Comparison of ENCODE assay signal across 10 cellular contexts in genomic region chr19:18507727-18508440, GRCh38. TPM values are rescaled to one million over a fixed set of nuclear protein-coding genes. Genes with fewer than 3 reads are reported as not detected.
A peak's percentile ranks its signal among the peaks of the same experiment; 100 is the strongest.
DNase-seq lines count a peak whose midpoint lies in the region; ATAC-seq and TF ChIP-seq lines count a peak whose summit lies in the region.
"Had no signal": no experiment of that assay in that cellular context is flagged by ENCODE, and none has a peak within 500 bp of the region (broad histone marks: within the 10 kb centered on the region; RNA-seq: fewer than 3 reads in every experiment).

No MANE protein-coding gene starts in this region.

- WGBS in lung, 2 donors, result 73% methylated on average over 11 of the region's 11 CpGs
- 60 to 79% methylated on average over 2 to 7 of the region's 11 CpGs for WGBS in transverse colon (ENCODE audit: low coverage in 1 of 2), 2 donors

- no peak for ATAC-seq in lung (ENCODE audit: insufficient read depth, low FRiP score)

- no peaks in the 10 kb centered on the region for H3K27me3 Mint-ChIP-seq in activated T-cell treated with anti-CD3 and anti-CD28 coated beads, Interleukin-2, amount 50 U/mL, for 24 hours

- POLR2A ChIA-PET in GM10248 (lab: Yijun Ruan, JAX), result interaction anchor here (1.0 kb wide), 1 partner anchor 12 kb away, joined by 3 read pairs; no protein-coding TSS in a partner anchor

- peaks cover 3% of the 10 kb centered on the region for H3K36me3 Mint-ChIP-seq in activated T-cell treated with anti-CD3 and anti-CD28 coated beads, Interleukin-2, amount 50 U/mL, for 24 hours (ENCODE audit: low read depth)

- no peak for TF ChIP-seq CTCF in coronary artery (IDR thresholded peaks at IDR 0.05)
- no peak for TF ChIP-seq CTCF in lung (IDR thresholded peaks at IDR 0.05; ENCODE audit: control extremely low read depth, extremely low read depth)
- no peak for TF ChIP-seq CTCF in transverse colon (IDR thresholded peaks at IDR 0.05)
- no peak for TF ChIP-seq CTCF in GM10248 (IDR thresholded peaks at IDR 0.05; ENCODE audit: control extremely low read depth, extremely low read depth, low read depth, missing control alignments)

- intact Hi-C loops in transverse colon (cut with DNase I; ENCODE audit: low total_unique reads), result no loop called here

- TF ChIP-seq POLR2A in transverse colon (IDR thresholded peaks at IDR 0.05), result no peak

- peaks cover 78% of the 10 kb centered on the region for H3K4me1 Mint-ChIP-seq in activated T-cell treated with anti-CD3 and anti-CD28 coated beads, Interleukin-2, amount 50 U/mL, for 24 hours (ENCODE audit: low read depth)

- peak overlapping the region; percentile 28 for H3K4me3 Mint-ChIP-seq in activated T-cell treated with anti-CD3 and anti-CD28 coated beads, Interleukin-2, amount 50 U/mL, for 24 hours

- in situ Hi-C loops in transverse colon (cut with MboI; ENCODE audit: low pct_ligation_motif_present in 1 of 4, low pct_unique_long_range_greater_than_20kb in 1 of 4, low sequenced_read_pairs in 3 of 4), result no loop called here

- H3K4me3 ChIP-seq in coronary artery, result peak overlapping the region; percentile 14
- no peak overlapping the region for H3K4me3 ChIP-seq in lung
- no peak overlapping the region for H3K4me3 ChIP-seq in transverse colon

- DNase-seq in activated T-cell treated with anti-CD3 and anti-CD28 coated beads, Interleukin-2, amount 50 U/mL, for 24 hours, result no peak
- no peak for DNase-seq in activated T-cell treated with anti-CD3 and anti-CD28 coated beads, Interleukin-2, amount 50 U/mL, for 48 hours
- DNase-seq in coronary artery (ENCODE audit: low spot score), result no peak
- DNase-seq in lung (ENCODE audit: low spot score), result no peak
- DNase-seq in transverse colon, result no peak
- DNase-seq in NCI-H1694 (lab: John Stamatoyannopoulos, UW), result no peak
- DNase-seq in GM10248 (ENCODE audit: extremely low spot score), result no peak
- DNase-seq in NCI-H2029 (lab: John Stamatoyannopoulos, UW), result no peak
- DNase-seq: NCI-H187, T1000 had no signal

- H3K4me1 ChIP-seq in lung (ENCODE audit: control insufficient read depth in 2 of 2, insufficient read depth in 2 of 2, low read length in 2 of 2), result peaks cover 26 to 57% of the 10 kb centered on the region in 2 donors
- peaks cover 63 to 74% (median 67%) of the 10 kb centered on the region in 4 donors for H3K4me1 ChIP-seq in transverse colon

- CTCF ChIA-PET in GM10248 (lab: Yijun Ruan, JAX), result interaction anchor here (1.0 to 6.7 kb wide), 7 partner anchors 9 to 81 kb away, joined by 3 to 38 read pairs (median 6); no protein-coding TSS in a partner anchor

- no peaks in the 10 kb centered on the region for H3K9me3 Mint-ChIP-seq in activated T-cell treated with anti-CD3 and anti-CD28 coated beads, Interleukin-2, amount 50 U/mL, for 24 hours

- H3K9me3 ChIP-seq in lung (ENCODE audit: control insufficient read depth in 2 of 2, insufficient read depth in 1 of 2, low read length in 1 of 2) (no peaks in the 10 kb centered on the region), transverse colon (no peaks in the 10 kb centered on the region)

- H3K27ac ChIP-seq in coronary artery (peak overlapping the region in 1 of 2 donors; percentile 79), lung (ENCODE audit: low read depth in 1 of 2, low read length in 1 of 2) (peak overlapping the region; percentile 48 to 60), transverse colon (peak overlapping the region; percentile 70 to 79 (median 77))

- no peak for TF ChIP-seq EP300 in transverse colon (IDR thresholded peaks at IDR 0.05; ENCODE audit: low read depth)

- H3K36me3 ChIP-seq in lung (ENCODE audit: control insufficient read depth in 2 of 2, insufficient read depth in 2 of 2, low read length in 2 of 2), result no peaks in the 10 kb centered on the region
- H3K36me3 ChIP-seq in transverse colon, result no peaks in the 10 kb centered on the region

- H3K27me3 ChIP-seq in lung (ENCODE audit: control insufficient read depth, insufficient read depth) (no peaks in the 10 kb centered on the region), transverse colon (no peaks in the 10 kb centered on the region)

- H3K27ac Mint-ChIP-seq in activated T-cell treated with anti-CD3 and anti-CD28 coated beads, Interleukin-2, amount 50 U/mL, for 24 hours, result peak overlapping the region; percentile 90

RNA-seq across cellular contexts. Expression of gene ELL, which starts 14.0 kb away (rescaled TPM):
- total RNA-seq in lung (10 to 100 TPM; 17.5 to 23.8 TPM), transverse colon (10 to 100 TPM; 16.2 to 72.2 (median 18.0) TPM)
- 10 to 100 TPM in 1 of 2 donors, 1 to 10 TPM in 1; 9.3 to 26.8 TPM for polyA plus RNA-seq in lung

RNA-seq across cellular contexts. Expression of gene FKBP8, which starts 35.5 kb away (rescaled TPM):
- 100 to 1,000 TPM; 168 to 225 TPM for total RNA-seq in lung
- polyA plus RNA-seq in lung, result 100 to 1,000 TPM; 235 to 357 TPM
- total RNA-seq in transverse colon, result 100 to 1,000 TPM; 267 to 318 (median 275) TPM

RNA-seq across cellular contexts. Expression of gene KXD1, which starts 49.8 kb away (rescaled TPM):
- total RNA-seq in lung (10 to 100 TPM; 51.3 to 85.9 TPM), transverse colon (100 to 1,000 TPM in 2 of 4 donors, 10 to 100 TPM in 2; 62.1 to 195 (median 98.0) TPM)
- polyA plus RNA-seq in lung, result 100 to 1,000 TPM in 1 of 2 donors, 10 to 100 TPM in 1; 63.7 to 117 TPM
